ENCODE assay signal across 8 cellular contexts in genomic region chr17:57255776-57256681, GRCh38. TPM values are rescaled to one million over a fixed set of nuclear protein-coding genes. Genes with fewer than 3 reads are reported as not detected.
DNase-seq lines count a peak whose midpoint lies in the region; ATAC-seq and TF ChIP-seq lines count a peak whose summit lies in the region.

TSS of gene MSI2 (plus strand) at chr17:57256523. CDS start at chr17:57256743, 220 bp downstream.

- H2AK5ac ChIP-seq in IMR-90 (ENCODE audit: low read depth, low read length), result no peak within 1 kb of the TSS

- H2BK15ac ChIP-seq in IMR-90 (ENCODE audit: low read depth, low read length), result no peak within 1 kb of the TSS

- no peak within 1 kb of the TSS for H4K5ac ChIP-seq in IMR-90 (ENCODE audit: low read depth, low read length)

- H3K27me3 ChIP-seq in IMR-90 (ENCODE audit: control insufficient read depth, insufficient read depth, low read length) (peaks cover 5% of the 10 kb centered on the region), fibroblast of lung (ENCODE audit: control insufficient read depth, insufficient read depth, low read length) (peaks cover 9% of the 10 kb centered on the region)

- intact Hi-C loops in IMR-90 (cut with micrococcal nuclease), result loop anchor here (1.0 to 5.0 kb wide), 5 partner anchors 116 to 416 kb away; no protein-coding TSS in a partner anchor
- intact Hi-C loops in activated T-helper 2 cell treated with anti-CD3 and anti-CD28 coated beads, Interferon-gamma antibody, Interleukin-2, Interleukin-4, amounts not matched to agents 10 μg/mL and 5 μg/mL and 100 μg/mL, durations not matched to agents 14 hours and 24 hours and 36 hours (cut with micrococcal nuclease), result loop anchor here (2.0 to 5.0 kb wide), 2 partner anchors 207 to 251 kb away; no protein-coding TSS in a partner anchor

- peak within 1 kb of the TSS in 1 of 2 experiments; percentile 30; a peak in 1 of 4 replicates for H4K8ac ChIP-seq in IMR-90 (ENCODE audit: low read depth in 2 of 2, low read length in 2 of 2)

- no peak within 1 kb of the TSS for H2BK20ac ChIP-seq in IMR-90 (ENCODE audit: low read depth, low read length)

- H2BK120ac ChIP-seq in IMR-90 (ENCODE audit: low read depth, low read length), result no peak within 1 kb of the TSS

- POLR2A ChIA-PET in IMR-90 (lab: Charles Lee; ENCODE audit: unreplicated experiment), result no interaction called here
- POLR2A ChIA-PET in naive thymus-derived CD8-positive, alpha-beta T cell (lab: Charles Lee), result interaction anchor here (0.5 to 2.1 kb wide), 5 partner anchors 11 to 349 kb away, joined by 3 to 8 read pairs (median 3); no protein-coding TSS in a partner anchor

- no peak within 1 kb of the TSS for H3K56ac ChIP-seq in IMR-90 (ENCODE audit: extremely low read depth, insufficient read depth, low read length)

- H3K27me3 Mint-ChIP-seq in activated T-helper 2 cell treated with anti-CD3 and anti-CD28 coated beads, Interferon-gamma antibody, Interleukin-2, Interleukin-4, amounts not matched to agents 10 μg/mL and 5 μg/mL and 100 μg/mL, durations not matched to agents 14 hours and 24 hours and 36 hours (ENCODE audit: low read depth), result peaks cover 2% of the 10 kb centered on the region
- H3K27me3 Mint-ChIP-seq in naive thymus-derived CD8-positive, alpha-beta T cell, result no peaks in the 10 kb centered on the region
- H3K27me3 Mint-ChIP-seq in stimulated activated memory B cell treated with anti-CD40 and anti-IgM and Interleukin-4, amounts not matched to agents 10 μg/mL and 1 μg/mL and 100 μg/mL, for 72 hours, result no peaks in the 10 kb centered on the region

- no TSS peak for BruUV-seq in IMR-90 (replicated peaks; lab: Mats Ljungman, UMichigan)

- H2AFZ ChIP-seq in IMR-90 (replicated peaks; ENCODE audit: low read length, poor library complexity), result peak within 1 kb of the TSS; percentile 85
- peak within 1 kb of the TSS; percentile 64 for H2AFZ ChIP-seq in fibroblast of lung (ENCODE audit: low read length)

- no peak for TF ChIP-seq RAD21 in IMR-90 (IDR thresholded peaks at IDR 0.05; ENCODE audit: low read length)

- H3K27ac Mint-ChIP-seq in activated T-helper 2 cell treated with anti-CD3 and anti-CD28 coated beads, Interferon-gamma antibody, Interleukin-2, Interleukin-4, amounts not matched to agents 10 μg/mL and 5 μg/mL and 100 μg/mL, durations not matched to agents 14 hours and 24 hours and 36 hours, result peak within 1 kb of the TSS; percentile 88
- H3K27ac Mint-ChIP-seq in naive thymus-derived CD8-positive, alpha-beta T cell, result peak within 1 kb of the TSS; percentile 82 to 99 (median 94)
- H3K27ac Mint-ChIP-seq in stimulated activated memory B cell treated with anti-CD40 and anti-IgM and Interleukin-4, amounts not matched to agents 10 μg/mL and 1 μg/mL and 100 μg/mL, for 72 hours, result peak within 1 kb of the TSS; percentile 93

- H4K91ac ChIP-seq in IMR-90 (ENCODE audit: insufficient read depth, low read depth, low read length), result peak within 1 kb of the TSS; percentile 16; the same call in 1 of the 2 replicates

- dilution Hi-C loops in IMR-90 (cut with HindIII; ENCODE audit: low sequenced_read_pairs, unreplicated experiment), result no loop called here

- H3K4me1 Mint-ChIP-seq in activated T-helper 2 cell treated with anti-CD3 and anti-CD28 coated beads, Interferon-gamma antibody, Interleukin-2, Interleukin-4, amounts not matched to agents 10 μg/mL and 5 μg/mL and 100 μg/mL, durations not matched to agents 14 hours and 24 hours and 36 hours (ENCODE audit: low read depth), result peaks cover 41% of the 10 kb centered on the region
- H3K4me1 Mint-ChIP-seq in naive thymus-derived CD8-positive, alpha-beta T cell, result peaks cover 28 to 57% (median 41%) of the 10 kb centered on the region in 4 donors
- peaks cover 42% of the 10 kb centered on the region for H3K4me1 Mint-ChIP-seq in stimulated activated memory B cell treated with anti-CD40 and anti-IgM and Interleukin-4, amounts not matched to agents 10 μg/mL and 1 μg/mL and 100 μg/mL, for 72 hours

- no peak for TF ChIP-seq POLR2A in IMR-90 (IDR thresholded peaks at IDR 0.05; ENCODE audit: low read depth, low read length)

- H3K9ac ChIP-seq in IMR-90 (ENCODE audit: low read depth, low read length) (peak within 1 kb of the TSS; percentile 37), fibroblast of lung (ENCODE audit: insufficient read depth, low read length) (peak within 1 kb of the TSS; percentile 41)

- peak within 1 kb of the TSS; percentile 97 for H3K4me3 Mint-ChIP-seq in activated T-helper 2 cell treated with anti-CD3 and anti-CD28 coated beads, Interferon-gamma antibody, Interleukin-2, Interleukin-4, amounts not matched to agents 10 μg/mL and 5 μg/mL and 100 μg/mL, durations not matched to agents 14 hours and 24 hours and 36 hours (ENCODE audit: low read depth)
- peak within 1 kb of the TSS; percentile 88 to 99 (median 94) for H3K4me3 Mint-ChIP-seq in naive thymus-derived CD8-positive, alpha-beta T cell
- H3K4me3 Mint-ChIP-seq in stimulated activated memory B cell treated with anti-CD40 and anti-IgM and Interleukin-4, amounts not matched to agents 10 μg/mL and 1 μg/mL and 100 μg/mL, for 72 hours, result peak within 1 kb of the TSS; percentile 93

- CTCF ChIA-PET in IMR-90 (lab: Yijun Ruan, JAX), result no interaction called here

- H3K79me2 ChIP-seq in fibroblast of lung (ENCODE audit: control insufficient read depth, insufficient read depth, low read length), result no peaks in the 10 kb centered on the region

- H3K9me3 ChIP-seq in IMR-90 (ENCODE audit: control insufficient read depth, insufficient read depth, low read length) (no peaks in the 10 kb centered on the region; the same call in 1 of the 2 replicates), fibroblast of lung (ENCODE audit: control insufficient read depth, insufficient read depth, low read depth, low read length) (no peaks in the 10 kb centered on the region)

- peak within 1 kb of the TSS; percentile 99 for H3K4me3 ChIP-seq in IMR-90 (ENCODE audit: insufficient read depth, low read depth, low read length)
- peak within 1 kb of the TSS; percentile 55 to 95 (median 70) for H3K4me3 ChIP-seq in fibroblast of lung (replicated peaks in 1 of 4; ENCODE audit: control extremely low read depth in 1 of 4, insufficient read depth in 1 of 4, low read depth in 3 of 4, low read length in 4 of 4)

- no peak within 1 kb of the TSS for H2AK9ac ChIP-seq in IMR-90 (replicated peaks; ENCODE audit: low read depth, low read length, poor library complexity)

- peaks cover 39% of the 10 kb centered on the region for H3K36me3 Mint-ChIP-seq in activated T-helper 2 cell treated with anti-CD3 and anti-CD28 coated beads, Interferon-gamma antibody, Interleukin-2, Interleukin-4, amounts not matched to agents 10 μg/mL and 5 μg/mL and 100 μg/mL, durations not matched to agents 14 hours and 24 hours and 36 hours (ENCODE audit: low read depth)
- peaks cover 0 to 16% (median 9%) of the 10 kb centered on the region in 3 donors for H3K36me3 Mint-ChIP-seq in naive thymus-derived CD8-positive, alpha-beta T cell
- H3K36me3 Mint-ChIP-seq in stimulated activated memory B cell treated with anti-CD40 and anti-IgM and Interleukin-4, amounts not matched to agents 10 μg/mL and 1 μg/mL and 100 μg/mL, for 72 hours, result peaks cover 6% of the 10 kb centered on the region

- no peak within 1 kb of the TSS for H2BK5ac ChIP-seq in IMR-90 (ENCODE audit: low read depth, low read length, poor library complexity, severe bottlenecking)

- ATAC-seq in GM21526 (IDR thresholded peaks at IDR 0.05; ENCODE audit: low FRiP score, unreplicated experiment) (peak; percentile 51), IMR-90 (ENCODE audit: low read depth) (peak; percentile 84)
- ATAC-seq in naive thymus-derived CD8-positive, alpha-beta T cell, result peak; percentile 72
- peak; percentile 92 for ATAC-seq in stimulated activated memory B cell treated with anti-CD40 and anti-IgM and Interleukin-4, amounts not matched to agents 10 μg/mL and 1 μg/mL and 100 μg/mL, for 72 hours

- no peak for TF ChIP-seq CTCF in IMR-90 (conservative IDR thresholded peaks at IDR 0.05; ENCODE audit: low read depth, low read length)
- TF ChIP-seq CTCF in fibroblast of lung (conservative IDR thresholded peaks at IDR 0.05 in 1 of 2, IDR thresholded peaks at IDR 0.05 in 1 of 2; ENCODE audit: low read depth in 1 of 2, low read length in 2 of 2), result no peak

- H3K4me2 ChIP-seq in IMR-90 (ENCODE audit: low read depth, low read length), result peak within 1 kb of the TSS; percentile 93
- H3K4me2 ChIP-seq in fibroblast of lung (ENCODE audit: extremely low read depth, insufficient read depth, low read length), result peak within 1 kb of the TSS; percentile 96

- no peak within 1 kb of the TSS for H3K4ac ChIP-seq in IMR-90 (ENCODE audit: low read depth, low read length)

- no peaks in the 10 kb centered on the region for H3K9me1 ChIP-seq in IMR-90 (ENCODE audit: insufficient read depth, low read length)

- in situ Hi-C loops in IMR-90 (cut with MboI; ENCODE audit: low sequenced_read_pairs), result no loop called here

- H4K20me1 ChIP-seq in IMR-90 (ENCODE audit: insufficient read depth, low read length) (no peaks in the 10 kb centered on the region), fibroblast of lung (ENCODE audit: control insufficient read depth, extremely low read depth, insufficient read depth, low read length) (no peaks in the 10 kb centered on the region)

- H3K36me3 ChIP-seq in IMR-90 (ENCODE audit: control insufficient read depth, insufficient read depth, low read length), result no peaks in the 10 kb centered on the region
- no peaks in the 10 kb centered on the region for H3K36me3 ChIP-seq in fibroblast of lung (ENCODE audit: control insufficient read depth, insufficient read depth, low read length)

- H3K9me3 Mint-ChIP-seq in activated T-helper 2 cell treated with anti-CD3 and anti-CD28 coated beads, Interferon-gamma antibody, Interleukin-2, Interleukin-4, amounts not matched to agents 10 μg/mL and 5 μg/mL and 100 μg/mL, durations not matched to agents 14 hours and 24 hours and 36 hours, result peaks cover 6% of the 10 kb centered on the region
- peaks cover 0 to 7% (median 0%) of the 10 kb centered on the region in 9 donors for H3K9me3 Mint-ChIP-seq in naive thymus-derived CD8-positive, alpha-beta T cell
- H3K9me3 Mint-ChIP-seq in stimulated activated memory B cell treated with anti-CD40 and anti-IgM and Interleukin-4, amounts not matched to agents 10 μg/mL and 1 μg/mL and 100 μg/mL, for 72 hours, result peaks cover 3% of the 10 kb centered on the region

- H3K18ac ChIP-seq in IMR-90 (ENCODE audit: low read depth, low read length), result peak within 1 kb of the TSS; percentile 65

- H3K23ac ChIP-seq in IMR-90 (ENCODE audit: low read depth, low read length), result peak within 1 kb of the TSS; percentile 34; the same call in 1 of the 2 replicates

- H3K27ac ChIP-seq in IMR-90 (ENCODE audit: insufficient read depth, low read length) (peak within 1 kb of the TSS; percentile 54), fibroblast of lung (ENCODE audit: insufficient read depth, low read length) (no peak within 1 kb of the TSS)

- no CpG with 5 or more reads among the region's 88 CpGs for WGBS in IMR-90 (ENCODE audit: extremely low coverage in 2 of 2, insufficient read length in 1 of 2), 2 experiments

- peak; percentile 82 for DNase-seq in COR-L47 (lab: John Stamatoyannopoulos, UW)
- DNase-seq in IMR-90, result peak; percentile 78
- DNase-seq in RPMI8226, result peak; percentile 93
- DNase-seq in activated T-helper 2 cell treated with anti-CD3 and anti-CD28 coated beads, Interferon-gamma antibody, Interleukin-2, Interleukin-4, amounts not matched to agents 10 μg/mL and 5 μg/mL and 100 μg/mL, durations not matched to agents 14 hours and 24 hours and 36 hours (ENCODE audit: low spot score), result peak; percentile 82
- peak; percentile 82 to 88 for DNase-seq in fibroblast of lung (ENCODE audit: low read depth in 2 of 2)
- DNase-seq in naive thymus-derived CD8-positive, alpha-beta T cell, result peak; percentile 85 to 97 (median 90)

- no peaks in the 10 kb centered on the region; the same call in 1 of the 2 replicates for H3K4me1 ChIP-seq in IMR-90 (ENCODE audit: control insufficient read depth, insufficient read depth, low read length)
- H3K4me1 ChIP-seq in fibroblast of lung (ENCODE audit: control insufficient read depth, extremely low read depth, insufficient read depth, low read length), result peaks cover 3% of the 10 kb centered on the region

- H3K14ac ChIP-seq in IMR-90 (replicated peaks; ENCODE audit: low read depth, low read length), result no peak within 1 kb of the TSS; the same call in 1 of the 2 replicates

- peaks cover 9 to 13% of the 10 kb centered on the region in 2 experiments for H3K79me1 ChIP-seq in IMR-90 (ENCODE audit: low read depth in 1 of 2, low read length in 2 of 2)

RNA-seq across cellular contexts. Expression of gene MSI2, which starts in this region (rescaled TPM):
- total RNA-seq in IMR-90 (2012; rRNA removed), result 16.0 and 18.1 TPM in 2 replicates
- 13.0 and 14.0 TPM in 2 replicates for polyA plus RNA-seq in IMR-90 (2012; rRNA removed)
- 7.4 and 9.4 TPM in 2 replicates for polyA plus RNA-seq in IMR-90 (2012; cell fraction: cytosol; rRNA removed)
- polyA plus RNA-seq in IMR-90 (2012; cell fraction: nucleus; rRNA removed; ENCODE audit: low replicate concordance), result 10.2 and 22.1 TPM in 2 replicates
- total RNA-seq in activated T-helper 2 cell treated with anti-CD3 and anti-CD28 coated beads, Interferon-gamma antibody, Interleukin-2, Interleukin-4, amounts not matched to agents 10 μg/mL and 5 μg/mL and 100 μg/mL, durations not matched to agents 14 hours and 24 hours and 36 hours, result 181 and 198 TPM in 2 replicates
- total RNA-seq in fibroblast of lung, result 11.0 and 14.2 TPM in 2 replicates
- polyA plus RNA-seq in fibroblast of lung, result 6.8 and 9.2 TPM in 2 replicates
- polyA plus RNA-seq in fibroblast of lung (2012), result 10.0 and 10.4 TPM in 2 replicates
- polyA minus RNA-seq in fibroblast of lung (ENCODE audit: low replicate concordance), result 12.0 and 31.8 TPM in 2 replicates
- 100 to 1,000 TPM; 122 to 136 TPM for total RNA-seq in naive thymus-derived CD8-positive, alpha-beta T cell
- polyA plus RNA-seq in naive thymus-derived CD8-positive, alpha-beta T cell, result 1 to 10 TPM; 2.5 to 4.9 (median 3.8) TPM
